ENCODE assay signal across 16 cellular contexts in the genomic region with DNA sequence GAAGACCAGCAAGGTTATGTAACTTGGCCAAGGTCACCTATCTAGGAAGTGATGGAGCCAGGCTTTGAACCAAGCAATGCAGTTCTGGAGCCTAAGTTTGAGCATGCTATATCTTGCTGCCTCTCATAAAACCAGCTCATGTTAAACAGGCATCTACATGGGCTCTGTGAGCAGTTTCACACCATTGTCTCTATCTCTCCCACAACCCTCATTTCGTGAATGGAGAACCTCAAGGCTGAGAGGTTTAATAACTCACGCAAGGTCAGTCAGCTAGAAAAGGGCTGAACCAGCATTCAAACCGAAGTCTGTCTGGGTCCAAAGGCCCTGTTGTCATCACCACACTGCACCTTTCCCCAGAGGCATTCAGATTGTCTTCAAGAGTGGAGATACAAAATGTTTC.
DNase-seq lines count a peak whose midpoint lies in the region; ATAC-seq, FAIRE-seq and TF ChIP-seq lines count a peak whose summit lies in the region.
"Had no signal": no experiment of that assay in that cellular context is flagged by ENCODE, and none has a peak within 500 bp of the region (broad histone marks: within the 10 kb centered on the region; RNA-seq: fewer than 3 reads in every experiment).

No MANE protein-coding gene starts in this region.

- no peaks in the 10 kb centered on the region for H3K36me3 ChIP-seq in H7 (replicated peaks; ENCODE audit: control insufficient read depth, insufficient read depth, low read length)
- H3K36me3 ChIP-seq: HAP-1 had no signal

- peak; percentile 45 for FAIRE-seq in GM19239 (lab: Jason Lieb, UNC)
- FAIRE-seq: GM12892, H1 had no signal

- H3K4me3 ChIP-seq in GM12865 (ENCODE audit: low read depth, low read length) (no peak overlapping the region), H7 (ENCODE audit: insufficient read depth, low read depth, low read length) (no peak overlapping the region)
- H3K4me3 ChIP-seq: A549, HAP-1 had no signal

- no peaks in the 10 kb centered on the region for H3K27me3 ChIP-seq in H7 (ENCODE audit: control insufficient read depth, insufficient read depth, low read length)

- ATAC-seq in HG02885 (IDR thresholded peaks at IDR 0.05; ENCODE audit: poor library complexity, unreplicated experiment) (peak; percentile 53), HG03139 (IDR thresholded peaks at IDR 0.05; ENCODE audit: unreplicated experiment) (no peak), HG02571 (IDR thresholded peaks at IDR 0.05; ENCODE audit: unreplicated experiment) (no peak), omental fat pad (ENCODE audit: low FRiP score) (no peak)
- ATAC-seq: A549 had no signal

- TF ChIP-seq CTCF in GM12865 (IDR thresholded peaks at IDR 0.05; ENCODE audit: insufficient read depth, low read depth, low read length, missing control alignments) (no peak), omental fat pad (IDR thresholded peaks at IDR 0.05) (no peak)

- DNase-seq in GM12865 (ENCODE audit: low read depth) (peak; percentile 39), GM19239 (ENCODE audit: insufficient read length, low spot score) (no peak), ecto neural progenitor cell (ENCODE audit: low spot score) (peak; percentile 7), omental fat pad (ENCODE audit: low spot score) (no peak), H7 (no peak)
- DNase-seq: AML-193; CD4-positive, alpha-beta T cell; DMS79 treated with DMSO at 0.1 percent for 48 hours; GF-D8 had no signal

Comparison
In these comparisons a context has a peak if more than half of its experiments do, and no peak if none do; other contexts are left out.
1. DNase-seq: peak in GM12865 (single experiment) and ecto neural progenitor cell (single experiment); none in GM19239 (single experiment), omental fat pad (single experiment) and H7 (single experiment).